In the genomic region with DNA sequence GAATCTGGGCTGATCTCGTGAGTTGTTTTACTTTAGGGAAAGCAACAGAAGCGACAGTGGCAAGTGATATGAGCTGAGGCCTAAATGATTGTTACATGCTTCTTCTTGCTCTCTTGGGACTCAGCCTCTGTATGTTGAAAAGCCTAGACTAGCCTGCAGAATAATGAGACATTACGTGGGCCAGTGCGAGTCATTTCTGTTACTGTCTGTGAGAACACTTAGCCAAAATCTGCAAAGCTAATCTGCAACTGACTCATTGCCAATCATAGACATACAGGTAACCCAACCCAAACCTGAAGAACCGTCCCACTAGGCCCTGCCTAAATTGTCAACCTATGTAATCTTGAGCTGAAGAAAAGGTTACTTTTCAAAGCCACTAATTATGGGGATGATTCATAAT, we compare ENCODE assay signal across 27 cellular contexts.
"Had no signal": no experiment of that assay in that cellular context is flagged by ENCODE, and none has a peak within 500 bp of the region (broad histone marks: within the 10 kb centered on the region; RNA-seq: fewer than 3 reads in every experiment).

No MANE protein-coding gene starts in this region.

- FAIRE-seq: colon, pancreas, TTC549 had no signal

- DNase-seq: activated CD4-positive, alpha-beta T cell treated with anti-CD3 and anti-CD28 coated beads for 48 hours; activated CD4-positive, alpha-beta T cell treated with anti-CD3 and anti-CD28 coated beads, Interleukin-2, amount 50 U/mL, for 48 hours; activated CD8-positive, alpha-beta memory T cell treated with anti-CD3 and anti-CD28 coated beads, Interleukin-2, amount 50 U/mL, for 4 hours; activated gamma-delta T cell treated with Interleukin-2 at 50 U/mL for 16 hours; activated naive CD8-positive, alpha-beta T cell treated with anti-CD3 and anti-CD28 coated beads, Interleukin-2, amount 50 U/mL, for 24 hours; activated T-cell treated with anti-CD3 and anti-CD28 coated beads, Interleukin-2, amount 50 U/mL, for 24 hours; effector CD8-positive, alpha-beta T cell; foreskin fibroblast; heart right ventricle; mesenchymal stem cell; naive thymus-derived CD8-positive, alpha-beta T cell; pancreas; psoas muscle; sigmoid colon; stimulated activated CD4-positive, alpha-beta T cell treated with anti-CD3 and anti-CD28 coated beads, Interleukin-1b, Interleukin-23, amount 100 ng/mL, for 48 hours; stimulated activated CD4-positive, alpha-beta T cell treated with anti-CD3 and anti-CD28 coated beads, Interleukin-4, amount 100 ng/mL, for 4 hours; stimulated activated CD8-positive, alpha-beta memory T cell treated with anti-CD3 and anti-CD28 coated beads, Interleukin-4, amount 100 ng/mL, for 48 hours; stomach; T-helper 9 cell; tibial artery had no signal

- H3K4me2 ChIP-seq: smooth muscle cell had no signal

- H3K27me3 ChIP-seq: heart right ventricle, pancreas, sigmoid colon, stomach, suprapubic skin, tibial artery had no signal

- H3K9me3 ChIP-seq: heart right ventricle, pancreas, psoas muscle, sigmoid colon, stomach, suprapubic skin, tibial artery had no signal

- H3K4me3 ChIP-seq: heart right ventricle, pancreas, psoas muscle, sigmoid colon, smooth muscle cell, stomach, suprapubic skin, tibial artery had no signal

- H3K27ac ChIP-seq: heart right ventricle, pancreas, psoas muscle, sigmoid colon, stomach, suprapubic skin, tibial artery, VCaP had no signal

- H3K36me3 ChIP-seq: heart right ventricle, pancreas, sigmoid colon, stomach, suprapubic skin, tibial artery had no signal

- ATAC-seq: activated naive CD8-positive, alpha-beta T cell treated with anti-CD3 and anti-CD28 coated beads, Interleukin-2, amount 50 U/mL, for 24 hours; activated T-helper 17 cell treated with anti-CD3 and anti-CD28 coated beads, Interleukin-2, amount 50 U/mL, for 72 hours; heart right ventricle; naive thymus-derived CD8-positive, alpha-beta T cell; pancreas; psoas muscle; stimulated activated memory B cell treated with anti-CD40 and anti-IgM and Interleukin-4, amounts not matched to agents 10 μg/mL and 1 μg/mL and 100 μg/mL, for 72 hours had no signal

- H3K4me1 ChIP-seq: pancreas, psoas muscle, sigmoid colon, stomach had no signal
